Comparison of ENCODE assay signal across 23 cellular contexts in genomic region chrX:477441-478012, GRCh38.
DNase-seq lines count a peak whose midpoint lies in the region; ATAC-seq, FAIRE-seq and TF ChIP-seq lines count a peak whose summit lies in the region.
"Had no signal": no experiment of that assay in that cellular context is flagged by ENCODE, and none has a peak within 500 bp of the region (broad histone marks: within the 10 kb centered on the region; RNA-seq: fewer than 3 reads in every experiment).

No MANE protein-coding gene starts in this region.

- no peak for TF ChIP-seq RAD21 in H1 (IDR thresholded peaks at IDR 0.05 in 1 of 2, conservative IDR thresholded peaks at IDR 0.05 in 1 of 2; ENCODE audit: low read depth in 2 of 2, low read length in 2 of 2)
- TF ChIP-seq RAD21 in neural cell (conservative IDR thresholded peaks at IDR 0.05) = peak; percentile 13

- no peak overlapping the region for H2BK15ac ChIP-seq in H1 (ENCODE audit: low read length)

- H4K91ac ChIP-seq in H1 (replicated peaks; ENCODE audit: insufficient read length, low read length) (no peak overlapping the region), trophoblast cell (ENCODE audit: low read depth, low read length) (no peak overlapping the region)

- CTCF ChIA-PET in H1 (lab: Charles Lee; ENCODE audit: partially characterized antibody) = no interaction called here

- H2BK12ac ChIP-seq in H1 (ENCODE audit: low read depth, low read length) (0 out of 2 replicates have a peak overlapping the region, but pooled peaks have one; percentile 50), trophoblast cell (ENCODE audit: low read length) (no peak overlapping the region)

- FAIRE-seq in H1 (lab: Jason Lieb, UNC) = no peak
- FAIRE-seq: GM12878, GM19239, HTR-8/SVneo had no signal

- no peak overlapping the region for H3K56ac ChIP-seq in H1 (replicated peaks; ENCODE audit: insufficient read length, low read depth, low read length)

- H3K27ac Mint-ChIP-seq in GM23338 = no peak overlapping the region
- H3K27ac Mint-ChIP-seq: B cell; CD8-positive, alpha-beta T cell; HFFc6 had no signal

- H3K9me3 ChIP-seq in H1 (ENCODE audit: insufficient read depth in 2 of 2, low read depth in 1 of 2, low read length in 1 of 2) (no peaks in the 10 kb centered on the region; a peak in 2 of 4 replicates), neural cell (ENCODE audit: low read length) (no peaks in the 10 kb centered on the region), trophoblast cell (ENCODE audit: insufficient read depth, low read depth, low read length) (peaks cover 11% of the 10 kb centered on the region), MG63 (no peaks in the 10 kb centered on the region)

- H3K9me2 ChIP-seq in GM23338 (ENCODE audit: insufficient read depth) (no peaks in the 10 kb centered on the region), neural cell (ENCODE audit: insufficient read depth, low read length) (no peaks in the 10 kb centered on the region)

- H2AFZ ChIP-seq in GM23338 (0 out of 2 replicates have a peak overlapping the region, but pooled peaks have one; percentile 18), H1 (ENCODE audit: low read length) (no peak overlapping the region), neural cell (ENCODE audit: low read depth, low read length) (no peak overlapping the region), trophoblast cell (ENCODE audit: insufficient read depth, low read length, poor library complexity) (no peak overlapping the region)

- no peaks in the 10 kb centered on the region for H3K36me3 ChIP-seq in GM23338 (ENCODE audit: insufficient read depth)
- H3K36me3 ChIP-seq in H1 (ENCODE audit: control insufficient read depth in 2 of 4, insufficient read depth in 4 of 4, low read length in 3 of 4) = no peaks in the 10 kb centered on the region
- H3K36me3 ChIP-seq in neural cell (ENCODE audit: insufficient read depth, low read length) = no peaks in the 10 kb centered on the region
- H3K36me3 ChIP-seq in trophoblast cell (ENCODE audit: control insufficient read depth in 1 of 2, insufficient read depth in 2 of 2, low read length in 2 of 2) = no peaks in the 10 kb centered on the region
- no peaks in the 10 kb centered on the region for H3K36me3 ChIP-seq in MG63
- H3K36me3 ChIP-seq: BLaER1 treated with 17β-estradiol and CSF1 and Interleukin-3, amounts not matched to agents 10 nM and 100 nM had no signal

- peaks cover 77% of the 10 kb centered on the region for H3K9me3 Mint-ChIP-seq in GM23338

- no peak overlapping the region for H3K14ac ChIP-seq in H1 (ENCODE audit: insufficient read length)
- no peak overlapping the region for H3K14ac ChIP-seq in trophoblast cell (ENCODE audit: low read length)

- H3K79me1 ChIP-seq in H1 (ENCODE audit: low read depth, low read length) (no peaks in the 10 kb centered on the region), trophoblast cell (ENCODE audit: low read length) (no peaks in the 10 kb centered on the region)

- H3K4me3 ChIP-seq in GM23338 (no peak overlapping the region), H1 (ENCODE audit: extremely low read depth in 1 of 4, insufficient read depth in 2 of 4, low read depth in 3 of 4, low read length in 4 of 4) (no peak overlapping the region), neural cell (ENCODE audit: low read length) (peak overlapping the region; percentile 35), trophoblast cell (ENCODE audit: low read depth, low read length) (peak overlapping the region; percentile 53), MG63 (no peak overlapping the region)
- H3K4me3 ChIP-seq: BLaER1 treated with 17β-estradiol and CSF1 and Interleukin-3, amounts not matched to agents 10 nM and 100 nM; GM12878 had no signal

- no peak overlapping the region for H2BK120ac ChIP-seq in H1 (replicated peaks; ENCODE audit: low read depth, low read length)
- no peak overlapping the region for H2BK120ac ChIP-seq in trophoblast cell (ENCODE audit: insufficient read depth, low read length, poor library complexity)

- H4K12ac ChIP-seq in trophoblast cell (ENCODE audit: low read depth, low read length) = no peak overlapping the region

- no peak overlapping the region for H3K23ac ChIP-seq in H1 (ENCODE audit: insufficient read length)
- no peak overlapping the region for H3K23ac ChIP-seq in trophoblast cell (ENCODE audit: low read length)

- H3K18ac ChIP-seq in H1 (ENCODE audit: extremely low read depth, low read length) (no peak overlapping the region), trophoblast cell (ENCODE audit: low read length) (no peak overlapping the region)

- H3K36me3 Mint-ChIP-seq in GM23338 (ENCODE audit: low read depth) = peaks cover 44% of the 10 kb centered on the region
- H3K36me3 Mint-ChIP-seq: CD8-positive, alpha-beta T cell had no signal

- H3K9ac ChIP-seq in H1 (replicated peaks in 1 of 4; ENCODE audit: extremely low read depth in 1 of 4, low read depth in 3 of 4, low read length in 3 of 4) (no peak overlapping the region), neural cell (ENCODE audit: low read length) (peak overlapping the region; percentile 33), trophoblast cell (ENCODE audit: low read length) (no peak overlapping the region)
- H3K9ac ChIP-seq: BLaER1 treated with 17β-estradiol and CSF1 and Interleukin-3, amounts not matched to agents 10 nM and 100 nM had no signal

- POLR2A ChIA-PET in H1 (lab: Charles Lee; ENCODE audit: partially characterized antibody) = no interaction called here

- H2AK5ac ChIP-seq in H1 (ENCODE audit: low read depth, low read length) (0 out of 2 replicates have a peak overlapping the region, but pooled peaks have one; percentile 24), trophoblast cell (ENCODE audit: low read length) (no peak overlapping the region)

- no peak overlapping the region for H3K4me2 ChIP-seq in GM23338
- H3K4me2 ChIP-seq in H1 (ENCODE audit: insufficient read depth in 1 of 2, low read depth in 2 of 2, low read length in 2 of 2) = no peak overlapping the region
- no peak overlapping the region for H3K4me2 ChIP-seq in neural cell (ENCODE audit: low read length)
- H3K4me2 ChIP-seq in trophoblast cell (ENCODE audit: low read length) = no peak overlapping the region
- H3K4me2 ChIP-seq: BLaER1 treated with 17β-estradiol and CSF1 and Interleukin-3, amounts not matched to agents 10 nM and 100 nM had no signal

- H2BK20ac ChIP-seq in H1 (ENCODE audit: low read length) = no peak overlapping the region

- peaks cover 18% of the 10 kb centered on the region for H3K4me1 ChIP-seq in GM23338 (ENCODE audit: insufficient read depth)
- H3K4me1 ChIP-seq in H1 (replicated peaks in 1 of 4; ENCODE audit: control insufficient read depth in 3 of 4, insufficient read depth in 4 of 4, low read length in 3 of 4) = peaks cover 0 to 6% (median 0%) of the 10 kb centered on the region in 4 experiments; a peak in 1 of 7 replicates
- no peaks in the 10 kb centered on the region for H3K4me1 ChIP-seq in trophoblast cell (ENCODE audit: control insufficient read depth in 1 of 2, insufficient read depth in 2 of 2, low read length in 2 of 2)
- H3K4me1 ChIP-seq: BLaER1 treated with 17β-estradiol and CSF1 and Interleukin-3, amounts not matched to agents 10 nM and 100 nM had no signal

- no peaks in the 10 kb centered on the region for H3K4me1 Mint-ChIP-seq in GM23338
- H3K4me1 Mint-ChIP-seq: B cell had no signal

- H4K8ac ChIP-seq in H1 (ENCODE audit: extremely low read depth, insufficient read depth, low read length) (no peak overlapping the region), trophoblast cell (ENCODE audit: low read depth, low read length) (no peak overlapping the region)

- H3K27ac ChIP-seq in GM23338 (ENCODE audit: low read depth) (no peak overlapping the region), H1 (ENCODE audit: low read depth, low read length) (no peak overlapping the region), neural cell (ENCODE audit: low read length) (peak overlapping the region; percentile 82), trophoblast cell (ENCODE audit: low read depth, low read length) (no peak overlapping the region)
- H3K27ac ChIP-seq: BLaER1 treated with 17β-estradiol and CSF1 and Interleukin-3, amounts not matched to agents 10 nM and 100 nM had no signal

- H3K27me3 ChIP-seq in GM23338 (ENCODE audit: insufficient read depth) = no peaks in the 10 kb centered on the region
- H3K27me3 ChIP-seq in H1 (replicated peaks in 1 of 4; ENCODE audit: control insufficient read depth in 3 of 4, extremely low read depth in 1 of 4, insufficient read depth in 3 of 4, low read length in 3 of 4) = no peaks in the 10 kb centered on the region
- H3K27me3 ChIP-seq in neural cell (ENCODE audit: insufficient read depth, low read depth, low read length) = no peaks in the 10 kb centered on the region
- H3K27me3 ChIP-seq in trophoblast cell (ENCODE audit: insufficient read depth, low read length) = no peaks in the 10 kb centered on the region
- H3K27me3 ChIP-seq in MG63 = no peaks in the 10 kb centered on the region
- H3K27me3 ChIP-seq: BLaER1 treated with 17β-estradiol and CSF1 and Interleukin-3, amounts not matched to agents 10 nM and 100 nM had no signal

- H3K27me3 Mint-ChIP-seq in GM23338 (ENCODE audit: insufficient read depth, low read depth, poor library complexity) = peaks cover 11% of the 10 kb centered on the region
- H3K27me3 Mint-ChIP-seq: B cell had no signal

- no peak overlapping the region for H3K4ac ChIP-seq in H1 (replicated peaks; ENCODE audit: insufficient read length, low read depth, low read length)
- H3K4ac ChIP-seq in trophoblast cell (ENCODE audit: low read depth, low read length) = no peak overlapping the region

- TF ChIP-seq EP300 in H1 (IDR thresholded peaks at IDR 0.05; ENCODE audit: borderline replicate concordance in 1 of 2, low read depth in 2 of 2, low read length in 2 of 2) (no peak), neural cell (conservative IDR thresholded peaks at IDR 0.05; ENCODE audit: poor library complexity, severe bottlenecking) (peak; percentile 71)

- no peak overlapping the region for H2BK5ac ChIP-seq in H1 (ENCODE audit: low read depth, low read length)
- no peak overlapping the region for H2BK5ac ChIP-seq in trophoblast cell (ENCODE audit: low read depth, low read length, poor library complexity)

- DNase-seq in GM23338 (ENCODE audit: low spot score) = no peak
- no peak for DNase-seq in H1 (ENCODE audit: low read depth in 1 of 2, low spot score in 2 of 2)
- DNase-seq in trophoblast cell = no peak
- no peak for DNase-seq in anterior cingulate cortex (lab: John Stamatoyannopoulos, UW)
- no peak for DNase-seq in H4 (ENCODE audit: low spot score)
- DNase-seq in MG63 = no peak
- DNase-seq: Calu3; CD8-positive, alpha-beta T cell; DMS 273 treated with DMSO at 0.1 percent for 48 hours; DMS53; DND-41; EL; H7; HFFc6; IMR-90 had no signal

- TF ChIP-seq CTCF in GM23338 (conservative IDR thresholded peaks at IDR 0.05; ENCODE audit: low read depth in 2 of 2) (no peak), H1 (IDR thresholded peaks at IDR 0.05; ENCODE audit: control extremely low read depth in 1 of 3, insufficient read depth in 1 of 3, low read depth in 1 of 3, low read length in 3 of 3) (no peak), neural cell (IDR thresholded peaks at IDR 0.05; ENCODE audit: poor library complexity, severe bottlenecking) (no peak)

- no peaks in the 10 kb centered on the region for H3K79me2 ChIP-seq in GM23338 (replicated peaks; ENCODE audit: insufficient read depth)
- no peaks in the 10 kb centered on the region for H3K79me2 ChIP-seq in H1 (ENCODE audit: control insufficient read depth in 1 of 2, insufficient read depth in 2 of 2, low read length in 2 of 2)
- H3K79me2 ChIP-seq in neural cell (replicated peaks; ENCODE audit: insufficient read depth, low read length) = no peaks in the 10 kb centered on the region
- no peaks in the 10 kb centered on the region for H3K79me2 ChIP-seq in trophoblast cell (ENCODE audit: control insufficient read depth, insufficient read depth, low read length, poor library complexity)

- no peak for TF ChIP-seq POLR2A in H1 (IDR thresholded peaks at IDR 0.05; ENCODE audit: control extremely low read depth in 1 of 2, low read depth in 2 of 2, low read length in 2 of 2)

- H4K20me1 ChIP-seq in GM23338 (replicated peaks; ENCODE audit: insufficient read depth) = no peaks in the 10 kb centered on the region
- H4K20me1 ChIP-seq in H1 (replicated peaks in 1 of 2; ENCODE audit: control insufficient read depth in 1 of 2, insufficient read depth in 2 of 2, low read length in 2 of 2) = no peaks in the 10 kb centered on the region
- no peaks in the 10 kb centered on the region for H4K20me1 ChIP-seq in neural cell (ENCODE audit: insufficient read depth)
- H4K20me1 ChIP-seq: BLaER1 treated with 17β-estradiol and CSF1 and Interleukin-3, amounts not matched to agents 10 nM and 100 nM had no signal

- 94% methylated on average over 17 of the region's 18 CpGs; no CpG with 5 or more reads in 1 of the 2 experiments for WGBS in H1 (ENCODE audit: extremely low coverage in 1 of 2, insufficient coverage in 1 of 2, insufficient read length in 1 of 2, insufficient replicate concordance in 2 of 2, low coverage in 1 of 2, low lambda C conversion rate in 2 of 2, missing lambda C conversion rate in 1 of 2), 2 experiments
- no CpG with 5 or more reads among the region's 18 CpGs for WGBS in trophoblast cell (ENCODE audit: extremely low coverage, insufficient coverage, insufficient read length)

- no peak overlapping the region for H4K5ac ChIP-seq in H1 (ENCODE audit: insufficient read length, low read depth, low read length)

- H3F3A ChIP-seq in GM23338 (replicated peaks; ENCODE audit: low read depth) (0 out of 2 replicates have a peak, but pooled peaks cover 4% of the 10 kb centered on the region), neural cell (ENCODE audit: insufficient read depth, low read length, poor library complexity, severe bottlenecking) (no peaks in the 10 kb centered on the region)

- H3K4me3 Mint-ChIP-seq in GM23338 = no peak overlapping the region
- H3K4me3 Mint-ChIP-seq: B cell; CD8-positive, alpha-beta T cell; HFFc6 had no signal

- H3K23me2 ChIP-seq in H1 (ENCODE audit: low read depth, low read length) = no peaks in the 10 kb centered on the region; the same call in 1 of the 2 replicates

- ATAC-seq in GM23338 (no peak), HG03139 (IDR thresholded peaks at IDR 0.05; ENCODE audit: unreplicated experiment) (no peak)
- ATAC-seq: CD8-positive, alpha-beta T cell; GM12878; HCT116 had no signal

Comparison
In these comparisons a context has a peak if more than half of its experiments do, and no peak if none do; other contexts are left out.
1. H3K4me3 ChIP-seq: peak in neural cell (single experiment) and trophoblast cell (single experiment); none in GM23338 (single experiment), H1 (0 of 4) and MG63 (single experiment).